In genomic region chr3:6791161-6791560, GRCh38 we compare ENCODE assay signal across 24 cellular contexts.
DNase-seq lines count a peak whose midpoint lies in the region; ATAC-seq and TF ChIP-seq lines count a peak whose summit lies in the region.
"Had no signal": no experiment of that assay in that cellular context is flagged by ENCODE, and none has a peak within 500 bp of the region (broad histone marks: within the 10 kb centered on the region; RNA-seq: fewer than 3 reads in every experiment).

No MANE protein-coding gene starts in this region.

- no peaks in the 10 kb centered on the region for H3K36me3 Mint-ChIP-seq in type B pancreatic cell
- H3K36me3 Mint-ChIP-seq: activated naive CD4-positive, alpha-beta T cell treated with anti-CD3 and anti-CD28 coated beads, Interleukin-2, amount 50 U/mL, for 24 hours; CD14-positive monocyte; memory B cell; naive thymus-derived CD4-positive, alpha-beta T cell had no signal

- no peak for ATAC-seq in HG02938 (IDR thresholded peaks at IDR 0.05; ENCODE audit: unreplicated experiment)
- ATAC-seq: activated CD8-positive, alpha-beta T cell treated with anti-CD3 and anti-CD28 coated beads, Interleukin-2, amount 10 ng/mL, durations not matched to agents 7 days and 5 days; activated T-cell treated with anti-CD3 and anti-CD28 coated beads, Interleukin-2, amount 50 U/mL, for 4 hours; esophagus mucosa; naive thymus-derived CD4-positive, alpha-beta T cell; Right ventricle myocardium inferior; T-helper 17 cell had no signal

- no peaks in the 10 kb centered on the region for H3K9me3 Mint-ChIP-seq in type B pancreatic cell
- H3K9me3 Mint-ChIP-seq: activated B cell treated with CpG ODN at 0.5 μM for 24 hours; activated naive CD4-positive, alpha-beta T cell treated with anti-CD3 and anti-CD28 coated beads, Interleukin-2, amount 50 U/mL, for 24 hours; activated T-cell treated with anti-CD3 and anti-CD28 coated beads, Interleukin-2, amount 50 U/mL, for 4 hours had no signal

- TF ChIP-seq CTCF in type B pancreatic cell (conservative IDR thresholded peaks at IDR 0.05) = peak; percentile 55

- no peaks in the 10 kb centered on the region for H3K27me3 Mint-ChIP-seq in type B pancreatic cell
- H3K27me3 Mint-ChIP-seq: activated B cell treated with CpG ODN at 0.5 μM for 24 hours; activated naive CD4-positive, alpha-beta T cell treated with anti-CD3 and anti-CD28 coated beads, Interleukin-2, amount 50 U/mL, for 24 hours; naive thymus-derived CD4-positive, alpha-beta T cell; T-helper 17 cell had no signal

- peak; percentile 0 for DNase-seq in NCI-H1694 (lab: John Stamatoyannopoulos, UW)
- DNase-seq in NCI-H1694 treated with DMSO at 0.1 percent for 48 hours (lab: John Stamatoyannopoulos, UW) = no peak
- peak; percentile 15 for DNase-seq in SK-MEL-5 (ENCODE audit: low read depth, low spot score)
- peak; percentile 13 for DNase-seq in fibroblast of peridontal ligament (ENCODE audit: extremely low read depth)
- DNase-seq in type B pancreatic cell (ENCODE audit: extremely low spot score, unreplicated experiment) = no peak
- DNase-seq in C1 segment of cervical spinal cord (lab: John Stamatoyannopoulos, UW) = no peak
- no peak for DNase-seq in stimulated activated CD8-positive, alpha-beta memory T cell treated with anti-CD3 and anti-CD28 coated beads, Interleukin-4, amount 100 ng/mL, for 48 hours
- DNase-seq: 8988T; activated B cell treated with CpG ODN at 0.5 μM for 24 hours; activated CD8-positive, alpha-beta T cell treated with anti-CD3 and anti-CD28 coated beads, Interleukin-2, amount 10 ng/mL, durations not matched to agents 7 days and 5 days; activated T-cell treated with anti-CD3 and anti-CD28 coated beads, Interleukin-2, amount 50 U/mL, for 4 hours; DMS 273 treated with DMSO at 0.1 percent for 48 hours; naive thymus-derived CD4-positive, alpha-beta T cell; NCI-H1436; NCI-H446; NK-92 treated with Interleukin-12 subunit alpha and Interleukin-12 subunit beta, amount 100 ng/mL, for 24 hours; stimulated activated CD4-positive, alpha-beta T cell treated with anti-CD3 and anti-CD28 coated beads, Interleukin-4, amount 100 ng/mL, for 4 hours; T-helper 17 cell had no signal

- no peak overlapping the region for H3K4me3 Mint-ChIP-seq in type B pancreatic cell
- H3K4me3 Mint-ChIP-seq: activated B cell treated with CpG ODN at 0.5 μM for 24 hours; activated CD8-positive, alpha-beta T cell treated with anti-CD3 and anti-CD28 coated beads, Interleukin-2, amount 10 ng/mL, durations not matched to agents 7 days and 5 days; activated naive CD4-positive, alpha-beta T cell treated with anti-CD3 and anti-CD28 coated beads, Interleukin-2, amount 50 U/mL, for 24 hours; activated T-cell treated with anti-CD3 and anti-CD28 coated beads, Interleukin-2, amount 50 U/mL, for 4 hours; CD14-positive monocyte; memory B cell; naive thymus-derived CD4-positive, alpha-beta T cell; T-helper 17 cell had no signal

- in situ Hi-C loops in SK-MEL-5 (cut with HindIII; ENCODE audit: low pct_unique_long_range_greater_than_20kb, low sequenced_read_pairs) = no loop called here

- H3K4me1 Mint-ChIP-seq in type B pancreatic cell (ENCODE audit: unreplicated experiment) = no peaks in the 10 kb centered on the region
- H3K4me1 Mint-ChIP-seq: activated B cell treated with CpG ODN at 0.5 μM for 24 hours; activated naive CD4-positive, alpha-beta T cell treated with anti-CD3 and anti-CD28 coated beads, Interleukin-2, amount 50 U/mL, for 24 hours; CD14-positive monocyte; memory B cell; naive thymus-derived CD4-positive, alpha-beta T cell; T-helper 17 cell had no signal

- H3K27ac Mint-ChIP-seq in type B pancreatic cell = no peak overlapping the region
- H3K27ac Mint-ChIP-seq: activated B cell treated with CpG ODN at 0.5 μM for 24 hours; activated CD8-positive, alpha-beta T cell treated with anti-CD3 and anti-CD28 coated beads, Interleukin-2, amount 10 ng/mL, durations not matched to agents 7 days and 5 days; activated naive CD4-positive, alpha-beta T cell treated with anti-CD3 and anti-CD28 coated beads, Interleukin-2, amount 50 U/mL, for 24 hours; memory B cell; naive thymus-derived CD4-positive, alpha-beta T cell; T-helper 17 cell had no signal

Comparison
In these comparisons a context has a peak if more than half of its experiments do, and no peak if none do; other contexts are left out.
1. DNase-seq: peak in NCI-H1694 (single experiment), SK-MEL-5 (single experiment) and fibroblast of peridontal ligament (single experiment); none in NCI-H1694 treated with DMSO at 0.1 percent for 48 hours (single experiment), type B pancreatic cell (single experiment), C1 segment of cervical spinal cord (0 of 14) and stimulated activated CD8-positive, alpha-beta memory T cell treated with anti-CD3 and anti-CD28 coated beads, Interleukin-4, amount 100 ng/mL, for 48 hours (single experiment).